12 cellular contexts compared by ENCODE assay signal in the genomic region with DNA sequence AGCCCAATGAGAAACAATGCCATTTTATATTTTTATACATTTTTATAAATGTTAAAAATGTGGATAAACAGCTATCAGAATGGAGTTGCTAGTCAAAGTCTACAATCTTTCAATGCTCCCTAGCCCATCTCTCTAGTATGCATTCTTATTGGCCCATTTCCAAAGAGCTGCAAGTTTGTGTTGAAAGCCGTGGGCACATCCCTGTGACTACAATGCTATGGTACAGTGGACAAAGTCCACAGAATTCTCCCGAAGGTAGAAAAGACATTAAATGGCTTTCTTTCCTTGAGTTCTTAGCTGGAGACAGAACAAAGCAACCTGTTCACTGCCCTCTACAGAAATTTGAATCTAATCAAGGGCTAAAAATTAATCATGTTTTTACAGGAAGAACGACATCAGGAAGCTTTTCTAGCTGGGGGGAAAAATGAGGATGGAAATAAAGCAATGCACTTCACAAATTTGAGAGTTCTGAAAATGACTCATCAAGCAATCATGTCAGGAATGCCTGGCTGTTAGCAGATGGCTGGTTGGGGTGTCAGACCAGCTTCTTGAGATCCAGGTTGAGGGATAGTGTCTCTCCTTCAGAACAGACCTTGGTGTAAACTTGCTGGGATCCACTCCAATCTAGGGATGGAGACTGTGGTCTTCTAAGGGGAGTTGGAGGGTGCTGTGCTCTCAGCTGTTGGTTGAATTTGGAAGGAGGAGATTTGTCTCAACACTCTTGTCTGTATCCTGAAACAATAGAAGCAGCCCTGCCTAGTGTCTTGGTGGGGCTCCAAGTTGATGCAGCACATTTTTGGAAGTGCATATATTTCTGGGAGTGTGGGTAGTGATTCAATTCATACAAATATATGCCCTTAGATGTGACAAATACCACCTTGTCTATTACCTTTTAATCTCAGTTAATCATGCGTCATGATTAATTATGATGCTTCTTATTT.
DNase-seq lines count a peak whose midpoint lies in the region; ATAC-seq and TF ChIP-seq lines count a peak whose summit lies in the region.
"Had no signal": no experiment of that assay in that cellular context is flagged by ENCODE, and none has a peak within 500 bp of the region (broad histone marks: within the 10 kb centered on the region; RNA-seq: fewer than 3 reads in every experiment).

No MANE protein-coding gene starts in this region.

- H3K36me3 ChIP-seq in MG63 (no peaks in the 10 kb centered on the region), left lung (no peaks in the 10 kb centered on the region), Karpas-422 (ENCODE audit: insufficient read depth, low read length) (no peaks in the 10 kb centered on the region)

- no peaks in the 10 kb centered on the region for H3K79me2 ChIP-seq in Karpas-422 (ENCODE audit: low read length)

- intact Hi-C loops in left lung (cut with DNase I) = no loop called here

- H2AFZ ChIP-seq in Karpas-422 (ENCODE audit: low read length) = no peak overlapping the region

- H3K4me3 ChIP-seq in AG10803 (ENCODE audit: low read length) (no peak overlapping the region), MG63 (no peak overlapping the region), choroid plexus epithelial cell (ENCODE audit: low read depth, low read length) (no peak overlapping the region), left lung (no peak overlapping the region), Karpas-422 (ENCODE audit: low read length) (no peak overlapping the region)

- DNase-seq in AG10803 (ENCODE audit: low read depth) (peak; percentile 92), MG63 (peak; percentile 85), choroid plexus epithelial cell (ENCODE audit: low read depth) (peak; percentile 86), left lung (no peak), NOMO-1 treated with dmso at 0.1 percent for 144 hours (lab: John Stamatoyannopoulos, UW; ENCODE audit: unreplicated experiment) (no peak), D341Med (ENCODE audit: low spot score) (no peak), Karpas-422 (no peak)
- DNase-seq: activated gamma-delta T cell, NCI-H187 treated with DMSO at 0.1 percent for 48 hours, T-helper 2 cell had no signal

- H3K9me3 ChIP-seq in MG63 (peaks cover 5% of the 10 kb centered on the region), left lung (no peaks in the 10 kb centered on the region), Karpas-422 (ENCODE audit: low read length) (no peaks in the 10 kb centered on the region)

- peak; percentile 75 for ATAC-seq in left lung
- no peak for ATAC-seq in GM21717 (IDR thresholded peaks at IDR 0.05; ENCODE audit: unreplicated experiment)

- H3K27ac ChIP-seq in left lung = peak overlapping the region in 1 of 2 donors; percentile 21
- no peak overlapping the region for H3K27ac ChIP-seq in Karpas-422 (ENCODE audit: low read length)
- H3K27ac ChIP-seq: C4-2B had no signal

- TF ChIP-seq CTCF in AG10803 (conservative IDR thresholded peaks at IDR 0.05; ENCODE audit: low read length) = no peak
- TF ChIP-seq CTCF in choroid plexus epithelial cell (conservative IDR thresholded peaks at IDR 0.05; ENCODE audit: low read depth, low read length) = no peak
- no peak for TF ChIP-seq CTCF in left lung (IDR thresholded peaks at IDR 0.05)

- H3K4me1 ChIP-seq in left lung (peaks cover 0 to 8% of the 10 kb centered on the region in 2 donors), Karpas-422 (ENCODE audit: low read length) (no peaks in the 10 kb centered on the region)

- no peaks in the 10 kb centered on the region for H4K20me1 ChIP-seq in Karpas-422 (ENCODE audit: insufficient read depth, low read depth, low read length)

- no peaks in the 10 kb centered on the region for H3K9me2 ChIP-seq in Karpas-422 (replicated peaks; ENCODE audit: insufficient read depth, low read length)

- no peak overlapping the region for H3K9ac ChIP-seq in Karpas-422 (ENCODE audit: low read length)

- no peak overlapping the region for H3K4me2 ChIP-seq in Karpas-422 (ENCODE audit: low read depth, low read length, poor library complexity, severe bottlenecking)

- H3K27me3 ChIP-seq in MG63 = no peaks in the 10 kb centered on the region
- no peaks in the 10 kb centered on the region for H3K27me3 ChIP-seq in left lung
- H3K27me3 ChIP-seq in Karpas-422 (ENCODE audit: low read length) = no peaks in the 10 kb centered on the region

Comparison
In these comparisons a context has a peak if more than half of its experiments do, and no peak if none do; other contexts are left out.
1. DNase-seq: peak in AG10803 (single experiment), MG63 (single experiment) and choroid plexus epithelial cell (single experiment); none in left lung (0 of 2), NOMO-1 treated with dmso at 0.1 percent for 144 hours (single experiment), D341Med (single experiment) and Karpas-422 (single experiment).